ENCODE assay signal across 21 cellular contexts in genomic region chr12:22256634-22257033, GRCh38.
DNase-seq lines count a peak whose midpoint lies in the region; ATAC-seq and TF ChIP-seq lines count a peak whose summit lies in the region.
"Had no signal": no experiment of that assay in that cellular context is flagged by ENCODE, and none has a peak within 500 bp of the region (broad histone marks: within the 10 kb centered on the region; RNA-seq: fewer than 3 reads in every experiment).

No MANE protein-coding gene starts in this region.

- H3K9me3 Mint-ChIP-seq in endodermal cell (no peaks in the 10 kb centered on the region), glutamatergic neuron (ENCODE audit: unreplicated experiment) (no peaks in the 10 kb centered on the region)
- H3K9me3 Mint-ChIP-seq: CD8-positive, alpha-beta memory T cell had no signal

- intact Hi-C loops in left ventricle myocardium superior (cut with micrococcal nuclease) = no loop called here

- 86% methylated on average over 1 to 2 of the region's 2 CpGs for WGBS in endodermal cell (ENCODE audit: insufficient coverage in 1 of 2, insufficient read length in 1 of 2), 2 experiments

- no peaks in the 10 kb centered on the region for H3K9me3 ChIP-seq in right atrium auricular region
- no peaks in the 10 kb centered on the region for H3K9me3 ChIP-seq in endodermal cell (ENCODE audit: control insufficient read depth, low read length)
- no peaks in the 10 kb centered on the region for H3K9me3 ChIP-seq in muscle layer of duodenum (ENCODE audit: control insufficient read depth in 1 of 2, low read length in 2 of 2)
- H3K9me3 ChIP-seq: BLaER1 had no signal

- TF ChIP-seq CTCF in right atrium auricular region (IDR thresholded peaks at IDR 0.05) (no peak), endodermal cell (conservative IDR thresholded peaks at IDR 0.05) (no peak), glutamatergic neuron (IDR thresholded peaks at IDR 0.05; ENCODE audit: partially characterized antibody, unreplicated experiment) (no peak)

- H3K4me3 ChIP-seq in right atrium auricular region = no peak overlapping the region
- no peak overlapping the region for H3K4me3 ChIP-seq in endodermal cell (ENCODE audit: low read length)
- no peak overlapping the region for H3K4me3 ChIP-seq in muscle layer of duodenum (ENCODE audit: low read depth in 1 of 2, low read length in 2 of 2)
- H3K4me3 ChIP-seq: BLaER1, GM12878, GM23248, K562, PC-9 had no signal

- H3K4me3 Mint-ChIP-seq in endodermal cell (no peak overlapping the region), glutamatergic neuron (ENCODE audit: unreplicated experiment) (no peak overlapping the region)
- H3K4me3 Mint-ChIP-seq: CD8-positive, alpha-beta memory T cell had no signal

- H3K27ac ChIP-seq in right atrium auricular region (no peak overlapping the region), endodermal cell (ENCODE audit: low read depth, low read length) (peak overlapping the region; percentile 96), muscle layer of duodenum (ENCODE audit: low read length) (peak overlapping the region; percentile 66)
- H3K27ac ChIP-seq: BLaER1, GM23248, PC-9 had no signal

- no peak overlapping the region for H3K9ac ChIP-seq in endodermal cell (ENCODE audit: extremely low read depth, low read length, poor library complexity, severe bottlenecking)
- H3K9ac ChIP-seq: BLaER1, GM23248 had no signal

- H3K36me3 Mint-ChIP-seq in endodermal cell (ENCODE audit: low read depth) (no peaks in the 10 kb centered on the region), glutamatergic neuron (ENCODE audit: unreplicated experiment) (no peaks in the 10 kb centered on the region)

- peak; percentile 44 for ATAC-seq in left ventricle myocardium superior
- ATAC-seq: GM12878, HCT116, K562 had no signal

- no peaks in the 10 kb centered on the region for H3K36me3 ChIP-seq in right atrium auricular region
- H3K36me3 ChIP-seq in endodermal cell (ENCODE audit: control insufficient read depth, insufficient read depth, low read length) = no peaks in the 10 kb centered on the region
- no peaks in the 10 kb centered on the region for H3K36me3 ChIP-seq in muscle layer of duodenum (ENCODE audit: control insufficient read depth in 1 of 2, insufficient read depth in 2 of 2, low read length in 2 of 2)
- H3K36me3 ChIP-seq: BLaER1 had no signal

- H3K27ac Mint-ChIP-seq in endodermal cell (no peak overlapping the region), glutamatergic neuron (ENCODE audit: unreplicated experiment) (no peak overlapping the region)
- H3K27ac Mint-ChIP-seq: CD8-positive, alpha-beta memory T cell had no signal

- H3K27me3 ChIP-seq in right atrium auricular region = no peaks in the 10 kb centered on the region
- H3K27me3 ChIP-seq in endodermal cell (ENCODE audit: control insufficient read depth, insufficient read depth, low read length, poor library complexity, severe bottlenecking) = no peaks in the 10 kb centered on the region
- no peaks in the 10 kb centered on the region for H3K27me3 ChIP-seq in muscle layer of duodenum (ENCODE audit: low read depth, low read length)

- H3K27me3 Mint-ChIP-seq in endodermal cell (ENCODE audit: insufficient read depth) = no peaks in the 10 kb centered on the region
- peaks cover 3% of the 10 kb centered on the region for H3K27me3 Mint-ChIP-seq in glutamatergic neuron (ENCODE audit: unreplicated experiment)
- H3K27me3 Mint-ChIP-seq: CD8-positive, alpha-beta memory T cell had no signal

- DNase-seq in left ventricle myocardium superior (no peak), right atrium auricular region (ENCODE audit: low spot score) (no peak), endodermal cell (no peak), glutamatergic neuron (no peak), NCI-H1694 (lab: John Stamatoyannopoulos, UW) (no peak), DMS 273 (lab: John Stamatoyannopoulos, UW; ENCODE audit: unreplicated experiment) (no peak)
- DNase-seq in stimulated activated naive CD4-positive, alpha-beta T cell treated with Interleukin-2 at 50 U/mL for 16 hours (lab: John Stamatoyannopoulos, UW) = no peak
- DNase-seq: CD8-positive, alpha-beta memory T cell; DND-41; GDM1; GM23248; NCI-H146; NCI-H2081 treated with DMSO at 0.1 percent for 48 hours; NCI-H510A; NCI-H774; PC-9 had no signal

- H3K4me1 Mint-ChIP-seq in endodermal cell = peaks cover 5% of the 10 kb centered on the region
- no peaks in the 10 kb centered on the region for H3K4me1 Mint-ChIP-seq in glutamatergic neuron (ENCODE audit: low read depth, unreplicated experiment)

- peaks cover 0 to 22% of the 10 kb centered on the region in 2 donors for H3K4me1 ChIP-seq in right atrium auricular region
- peaks cover 4% of the 10 kb centered on the region for H3K4me1 ChIP-seq in endodermal cell (ENCODE audit: control insufficient read depth, insufficient read depth, low read length)
- H3K4me1 ChIP-seq in muscle layer of duodenum (ENCODE audit: control insufficient read depth in 1 of 2, insufficient read depth in 2 of 2, low read length in 2 of 2) = peaks cover 8% of the 10 kb centered on the region in 2 donors

Comparison
In these comparisons a context has a peak if more than half of its experiments do, and no peak if none do; other contexts are left out.
1. H3K27ac ChIP-seq: peak in endodermal cell (single experiment) and muscle layer of duodenum (single experiment); none in right atrium auricular region (0 of 2).